Comparison of ENCODE assay signal across 7 cellular contexts in genomic region chr12:65140738-65141137, GRCh38. TPM values are rescaled to one million over a fixed set of nuclear protein-coding genes. Genes with fewer than 3 reads are reported as not detected.
"Had no signal": no experiment of that assay in that cellular context is flagged by ENCODE, and none has a peak within 500 bp of the region (broad histone marks: within the 10 kb centered on the region; RNA-seq: fewer than 3 reads in every experiment).

No MANE protein-coding gene starts in this region.

- DNase-seq: H9, HCEC 1CT had no signal

- ATAC-seq: GM23338, HepG2 had no signal

- H3K27ac Mint-ChIP-seq: GM23338, H9, IgD-negative memory B cell had no signal

- H3K4me3 ChIP-seq: GM23338 had no signal

- H3K4me3 Mint-ChIP-seq: GM23338, H9, IgD-negative memory B cell had no signal

- H3K27ac ChIP-seq: HL-60 had no signal

- H2AFZ ChIP-seq: GM23338 had no signal

- H3K4me2 ChIP-seq: GM23338 had no signal

- H3K4me1 Mint-ChIP-seq: H9 had no signal

RNA-seq across cellular contexts. Expression of gene WIF1, which starts 19.6 kb away (rescaled TPM):
- total RNA-seq: HepG2, HT1080 had no signal
